In the genomic region with DNA sequence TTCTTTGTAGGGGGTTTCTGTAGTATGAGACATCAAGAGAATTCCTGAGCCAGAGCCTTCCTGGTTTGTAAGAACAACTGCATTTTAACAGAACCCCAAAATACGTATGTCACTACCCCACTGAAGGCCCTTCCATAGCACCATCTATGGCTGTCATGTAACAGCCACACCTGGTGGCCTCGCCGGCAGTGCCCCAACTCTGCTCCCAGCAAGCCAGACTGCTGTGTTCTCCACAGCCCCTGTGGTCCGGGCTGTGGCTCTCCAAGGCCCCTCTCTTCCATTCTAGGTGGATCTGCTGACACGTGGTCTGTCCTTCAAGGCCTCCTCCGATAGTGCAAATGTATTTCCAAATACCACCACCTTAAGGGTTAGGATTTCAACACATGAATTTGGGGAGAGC, we compare ENCODE assay signal across 15 cellular contexts. TPM values are rescaled to one million over a fixed set of nuclear protein-coding genes. Genes with fewer than 3 reads are reported as not detected.
DNase-seq lines count a peak whose midpoint lies in the region; ATAC-seq and TF ChIP-seq lines count a peak whose summit lies in the region.
"Had no signal": no experiment of that assay in that cellular context is flagged by ENCODE, and none has a peak within 500 bp of the region (broad histone marks: within the 10 kb centered on the region; RNA-seq: fewer than 3 reads in every experiment).

No MANE protein-coding gene starts in this region.

- intact Hi-C loops in lower lobe of right lung (cut with DNase I), result no loop called here
- intact Hi-C loops in posterior vena cava (cut with DNase I), result no loop called here

- peaks cover 36% of the 10 kb centered on the region for H3K4me1 ChIP-seq in lower lobe of right lung

- H3K9me3 ChIP-seq in T-helper 17 cell (ENCODE audit: control insufficient read depth, low read length, poor library complexity, severe bottlenecking), result no peaks in the 10 kb centered on the region
- H3K9me3 ChIP-seq in lower lobe of right lung, result no peaks in the 10 kb centered on the region
- H3K9me3 ChIP-seq: BLaER1 treated with 17β-estradiol and CSF1 and Interleukin-3, amounts not matched to agents 10 nM and 100 nM had no signal

- H3K27me3 Mint-ChIP-seq in T-helper 17 cell, result peaks cover 9% of the 10 kb centered on the region
- no peaks in the 10 kb centered on the region for H3K27me3 Mint-ChIP-seq in mesothelial cell of epicardium (ENCODE audit: low read depth)

- no peak overlapping the region for H3K27ac ChIP-seq in lower lobe of right lung
- H3K27ac ChIP-seq: BLaER1 treated with 17β-estradiol and CSF1 and Interleukin-3, amounts not matched to agents 10 nM and 100 nM had no signal

- no peaks in the 10 kb centered on the region for H3K36me3 Mint-ChIP-seq in T-helper 17 cell (ENCODE audit: low read depth)
- no peaks in the 10 kb centered on the region for H3K36me3 Mint-ChIP-seq in mesothelial cell of epicardium
- H3K36me3 Mint-ChIP-seq: CD8-positive, alpha-beta T cell had no signal

- H3K4me3 Mint-ChIP-seq in T-helper 17 cell (no peak overlapping the region), mesothelial cell of epicardium (no peak overlapping the region)
- H3K4me3 Mint-ChIP-seq: B cell; CD8-positive, alpha-beta T cell; GM23338; H9 had no signal

- no peaks in the 10 kb centered on the region for H3K36me3 ChIP-seq in lower lobe of right lung
- H3K36me3 ChIP-seq: BLaER1 treated with 17β-estradiol and CSF1 and Interleukin-3, amounts not matched to agents 10 nM and 100 nM had no signal

- no peak overlapping the region for H3K4me3 ChIP-seq in lower lobe of right lung
- H3K4me3 ChIP-seq: BLaER1 treated with 17β-estradiol and CSF1 and Interleukin-3, amounts not matched to agents 10 nM and 100 nM; GM23338 had no signal

- H3K27ac Mint-ChIP-seq in T-helper 17 cell (peak overlapping the region; percentile 80), mesothelial cell of epicardium (no peak overlapping the region)
- H3K27ac Mint-ChIP-seq: B cell; CD8-positive, alpha-beta T cell; GM23338 had no signal

- no peaks in the 10 kb centered on the region for H3K27me3 ChIP-seq in lower lobe of right lung (ENCODE audit: low read depth)
- H3K27me3 ChIP-seq: BLaER1 treated with 17β-estradiol and CSF1 and Interleukin-3, amounts not matched to agents 10 nM and 100 nM had no signal

- no peak for ATAC-seq in T-helper 17 cell
- ATAC-seq in lower lobe of right lung, result no peak
- no peak for ATAC-seq in GM21723 (IDR thresholded peaks at IDR 0.05; ENCODE audit: unreplicated experiment)
- ATAC-seq: CD8-positive, alpha-beta T cell; GM23338 had no signal

- TF ChIP-seq CTCF in GM13976 (IDR thresholded peaks at IDR 0.05; ENCODE audit: borderline replicate concordance, control extremely low read depth, extremely low read depth, insufficient read depth, missing control alignments), result no peak
- no peak for TF ChIP-seq CTCF in lower lobe of right lung (IDR thresholded peaks at IDR 0.05)
- no peak for TF ChIP-seq CTCF in mesothelial cell of epicardium (IDR thresholded peaks at IDR 0.05; ENCODE audit: unreplicated experiment)

- H3K9me3 Mint-ChIP-seq in mesothelial cell of epicardium, result no peaks in the 10 kb centered on the region
- H3K9me3 Mint-ChIP-seq: CD8-positive, alpha-beta T cell; GM23338; H9 had no signal

- H3K4me1 Mint-ChIP-seq in T-helper 17 cell (peaks cover 12% of the 10 kb centered on the region), mesothelial cell of epicardium (peaks cover 34% of the 10 kb centered on the region)
- H3K4me1 Mint-ChIP-seq: B cell had no signal

- peak; percentile 10 for DNase-seq in GM13976 (ENCODE audit: low spot score)
- DNase-seq in T-helper 17 cell, result no peak
- peak; percentile 10 for DNase-seq in lower lobe of right lung
- DNase-seq in posterior vena cava (ENCODE audit: low spot score), result peak; percentile 44
- DNase-seq in MV-4-11 (lab: John Stamatoyannopoulos, UW), result no peak
- no peak for DNase-seq in mesothelial cell of epicardium (ENCODE audit: low spot score in 2 of 2, unreplicated experiment in 2 of 2)
- DNase-seq: Calu3; CD8-positive, alpha-beta T cell; DMS79 treated with DMSO at 0.1 percent for 48 hours; GF-D8; H9 had no signal

- in situ Hi-C loops in GM13976 (cut with MboI; ENCODE audit: low sequenced_read_pairs, unreplicated experiment), result no loop called here

RNA-seq across cellular contexts. Expression of a gene that starts 9.9 kb away (rescaled TPM):
- 10 to 100 TPM; 18.2 to 22.6 TPM for total RNA-seq in T-helper 17 cell
- total RNA-seq in lower lobe of right lung, result 60.6 TPM
- total RNA-seq in posterior vena cava, result 10 to 100 TPM; 17.8 to 29.6 TPM
- 44.5 to 53.0 TPM (median 49.1 TPM) in 3 replicates for total RNA-seq in mesothelial cell of epicardium

Comparison
In these comparisons a context has a peak if more than half of its experiments do, and no peak if none do; other contexts are left out.
1. DNase-seq: peak in GM13976 (single experiment), lower lobe of right lung (single experiment) and posterior vena cava (single experiment); none in T-helper 17 cell (0 of 3), MV-4-11 (single experiment) and mesothelial cell of epicardium (0 of 2).